Comparison of ENCODE assay signal across 8 cellular contexts in the genomic region with DNA sequence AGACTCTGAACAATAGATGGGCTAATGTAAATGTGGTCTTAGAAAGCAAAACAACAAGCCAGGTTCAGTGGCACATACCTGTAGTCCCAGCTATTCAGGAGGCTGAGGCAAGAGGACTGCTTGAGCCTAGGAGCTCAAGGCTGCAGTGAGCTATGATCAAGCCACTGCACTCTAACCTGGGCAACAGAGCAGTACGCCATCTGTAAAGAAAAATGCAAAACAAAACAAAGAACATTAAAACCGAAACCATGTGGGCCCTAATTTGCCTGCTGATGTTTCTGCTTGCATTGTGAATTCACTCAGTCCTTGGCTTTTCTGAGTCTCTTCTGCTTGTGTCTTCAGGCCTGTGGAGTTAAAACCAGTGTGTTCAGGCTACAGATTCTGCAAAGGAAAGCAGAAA. TPM values are rescaled to one million over a fixed set of nuclear protein-coding genes. Genes with fewer than 3 reads are reported as not detected.
DNase-seq lines count a peak whose midpoint lies in the region; ATAC-seq and TF ChIP-seq lines count a peak whose summit lies in the region.
"Had no signal": no experiment of that assay in that cellular context is flagged by ENCODE, and none has a peak within 500 bp of the region (broad histone marks: within the 10 kb centered on the region; RNA-seq: fewer than 3 reads in every experiment).

No MANE protein-coding gene starts in this region.

- peaks cover 20% of the 10 kb centered on the region for H3K4me1 ChIP-seq in hepatocyte (ENCODE audit: insufficient read depth)

- WGBS in hepatocyte (ENCODE audit: low lambda C conversion rate, missing lambda C conversion rate), result 92% methylated on average over 2 of the region's 2 CpGs

- no peaks in the 10 kb centered on the region for H3K27me3 ChIP-seq in hepatocyte
- H3K27me3 ChIP-seq: stomach had no signal

- no peaks in the 10 kb centered on the region for H3K79me2 ChIP-seq in hepatocyte

- no peaks in the 10 kb centered on the region for H3K36me3 ChIP-seq in hepatocyte (replicated peaks; ENCODE audit: insufficient read depth, low read depth)
- H3K36me3 ChIP-seq: stomach had no signal

- ATAC-seq in GM18873 (IDR thresholded peaks at IDR 0.05; ENCODE audit: low FRiP score, unreplicated experiment) (peak; percentile 89), GM21528 (IDR thresholded peaks at IDR 0.05; ENCODE audit: low FRiP score, unreplicated experiment) (peak; percentile 88), HG03460 (IDR thresholded peaks at IDR 0.05; ENCODE audit: unreplicated experiment) (peak; percentile 89), omental fat pad (ENCODE audit: low FRiP score) (no peak)

- TF ChIP-seq CTCF in hepatocyte (IDR thresholded peaks at IDR 0.05; ENCODE audit: poor library complexity), result no peak
- TF ChIP-seq CTCF in omental fat pad (IDR thresholded peaks at IDR 0.05), result no peak

- no peaks in the 10 kb centered on the region for H3K9me2 ChIP-seq in hepatocyte (replicated peaks; ENCODE audit: insufficient read depth)

- no peak for DNase-seq in hepatocyte (ENCODE audit: low spot score)
- no peak for DNase-seq in effector CD4-positive, alpha-beta T cell
- no peak for DNase-seq in SIG-M5 treated with dmso at 0.1 percent for 504 hours (lab: John Stamatoyannopoulos, UW; ENCODE audit: unreplicated experiment)
- no peak for DNase-seq in omental fat pad (ENCODE audit: low spot score)
- DNase-seq: stomach had no signal

- no peak overlapping the region for H3K4me3 ChIP-seq in hepatocyte
- H3K4me3 ChIP-seq: stomach had no signal

- no peak overlapping the region for H3K4me2 ChIP-seq in hepatocyte

- H3K27ac ChIP-seq in hepatocyte, result peak overlapping the region; percentile 67

- no peaks in the 10 kb centered on the region for H4K20me1 ChIP-seq in hepatocyte (ENCODE audit: insufficient read depth, poor library complexity, severe bottlenecking)

- H3K9me3 ChIP-seq in hepatocyte (ENCODE audit: low read depth), result no peaks in the 10 kb centered on the region
- H3K9me3 ChIP-seq: stomach had no signal

- no peak overlapping the region for H2AFZ ChIP-seq in hepatocyte

RNA-seq across cellular contexts. Expression of gene CCNL1, which starts 56.7 kb away (rescaled TPM):
- 300 and 338 TPM in 2 replicates for total RNA-seq in hepatocyte
- polyA plus RNA-seq in hepatocyte, result 125 and 172 TPM in 2 replicates
- total RNA-seq in omental fat pad, result 100 to 1,000 TPM; 378 to 875 (median 605) TPM
